ENCODE assay signal across 21 cellular contexts in genomic region chr13:59742467-59742866, GRCh38.
"Had no signal": no experiment of that assay in that cellular context is flagged by ENCODE, and none has a peak within 500 bp of the region (broad histone marks: within the 10 kb centered on the region; RNA-seq: fewer than 3 reads in every experiment).

No MANE protein-coding gene starts in this region.

- H3K27ac Mint-ChIP-seq: T-cell had no signal

- H3K9ac ChIP-seq: SK-N-SH had no signal

- H3K27me3 Mint-ChIP-seq: T-cell had no signal

- H3K4me3 ChIP-seq: MG63 had no signal

- H3K4me3 Mint-ChIP-seq: T-cell had no signal

- H3K27ac ChIP-seq: RWPE1 had no signal

- H3K4me1 Mint-ChIP-seq: T-cell had no signal

- ATAC-seq: Panc1, T-cell had no signal

- DNase-seq: Karpas-422, KG1, MG63, NCI-H1092, NCI-H1105 treated with DMSO at 0.1 percent for 48 hours, NCI-H1417 treated with DMSO at 0.1 percent for 48 hours, NCI-H146, NCI-H1694 treated with DMSO at 0.1 percent for 48 hours, NCI-H1930, NCI-H2081, NCI-H2107, NCI-H2227 treated with DMSO at 0.1 percent for 48 hours, NCI-H524 treated with DMSO at 0.1 percent for 48 hours, NCI-H69, NCI-H774, SHP77, SK-N-SH, SW 1271, T-cell had no signal

- H3K9me3 ChIP-seq: MG63, SK-N-SH had no signal

- H3K4me2 ChIP-seq: SK-N-SH had no signal

- H3K36me3 ChIP-seq: MG63 had no signal

- H3K36me3 Mint-ChIP-seq: T-cell had no signal

- H3K27me3 ChIP-seq: MG63 had no signal
